Comparison of ENCODE assay signal across 21 cellular contexts in the genomic region with DNA sequence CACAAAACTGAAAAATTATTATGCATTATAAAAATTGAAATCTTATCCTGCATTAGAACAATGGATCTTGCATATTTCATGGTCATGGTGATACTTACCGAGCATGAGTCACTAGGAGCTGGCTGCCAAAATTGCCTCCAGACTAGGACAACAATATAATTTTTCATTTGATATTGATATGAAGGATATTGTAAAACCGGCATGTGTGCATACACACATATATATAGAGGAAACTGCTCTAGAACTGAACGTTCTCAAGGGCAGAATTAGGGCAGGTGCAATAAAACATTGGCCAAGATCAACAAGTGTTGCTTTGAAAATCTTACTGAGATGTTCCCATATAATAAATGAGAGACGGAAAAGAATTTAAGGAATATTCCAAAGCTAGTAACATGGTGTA.
"Had no signal": no experiment of that assay in that cellular context is flagged by ENCODE, and none has a peak within 500 bp of the region (broad histone marks: within the 10 kb centered on the region; RNA-seq: fewer than 3 reads in every experiment).

No MANE protein-coding gene starts in this region.

- H3K4me1 ChIP-seq: body of pancreas, esophagus squamous epithelium, gastroesophageal sphincter, heart left ventricle, lower lobe of right lung, spleen, upper lobe of right lung had no signal

- H3K4me1 Mint-ChIP-seq: activated naive CD4-positive, alpha-beta T cell treated with anti-CD3 and anti-CD28 coated beads, Interleukin-2, amount 50 U/mL, for 24 hours; natural killer cell had no signal

- H3K27ac ChIP-seq: body of pancreas, dorsolateral prefrontal cortex, esophagus squamous epithelium, gastroesophageal sphincter, heart left ventricle, lower lobe of right lung, spleen, upper lobe of right lung had no signal

- H3K36me3 Mint-ChIP-seq: activated naive CD4-positive, alpha-beta T cell treated with anti-CD3 and anti-CD28 coated beads, Interleukin-2, amount 50 U/mL, for 24 hours; natural killer cell had no signal

- H3K27me3 ChIP-seq: body of pancreas, dorsolateral prefrontal cortex, esophagus squamous epithelium, gastroesophageal sphincter, heart left ventricle, spleen, upper lobe of right lung had no signal

- H3K27me3 Mint-ChIP-seq: effector memory CD8-positive, alpha-beta T cell had no signal

- H3K4me3 Mint-ChIP-seq: activated naive CD4-positive, alpha-beta T cell treated with anti-CD3 and anti-CD28 coated beads, Interleukin-2, amount 50 U/mL, for 24 hours; effector memory CD8-positive, alpha-beta T cell; natural killer cell had no signal

- DNase-seq: activated CD4-positive, alpha-beta T cell treated with anti-CD3 and anti-CD28 coated beads for 1 hour; activated CD4-positive, alpha-beta T cell treated with anti-CD3 and anti-CD28 coated beads, Interleukin-2, amount 50 U/mL, for 1 hour; activated gamma-delta T cell treated with Interleukin-2 at 50 U/mL for 16 hours; activated T-cell treated with anti-CD3 and anti-CD28 coated beads, Interleukin-2, amount 50 U/mL, for 1 hour; anterior cingulate cortex; body of pancreas; central memory CD4-positive, alpha-beta T cell; dorsolateral prefrontal cortex; effector memory CD8-positive, alpha-beta T cell; esophagus squamous epithelium; heart left ventricle; lower lobe of right lung; natural killer cell; spleen; stimulated activated CD4-positive, alpha-beta T cell treated with anti-CD3 and anti-CD28 coated beads, Interleukin-4, amount 100 ng/mL, for 24 hours; stimulated activated naive CD4-positive, alpha-beta T cell treated with Interleukin-2 at 50 U/mL for 16 hours; T-helper 2 cell; upper lobe of right lung had no signal

- H3K4me3 ChIP-seq: body of pancreas, dorsolateral prefrontal cortex, esophagus squamous epithelium, gastroesophageal sphincter, heart left ventricle, lower lobe of right lung, spleen, upper lobe of right lung had no signal

- H3K9me3 ChIP-seq: body of pancreas, esophagus squamous epithelium, lower lobe of right lung, upper lobe of right lung had no signal

- H3K36me3 ChIP-seq: esophagus squamous epithelium, gastroesophageal sphincter, heart left ventricle, lower lobe of right lung, spleen, upper lobe of right lung had no signal

- ATAC-seq: body of pancreas; effector memory CD8-positive, alpha-beta T cell; gastroesophageal sphincter; heart left ventricle; left lobe of liver; lower lobe of right lung; natural killer cell; upper lobe of right lung had no signal

- H3K27ac Mint-ChIP-seq: activated naive CD4-positive, alpha-beta T cell treated with anti-CD3 and anti-CD28 coated beads, Interleukin-2, amount 50 U/mL, for 24 hours; effector memory CD8-positive, alpha-beta T cell; natural killer cell had no signal
